In the genomic region with DNA sequence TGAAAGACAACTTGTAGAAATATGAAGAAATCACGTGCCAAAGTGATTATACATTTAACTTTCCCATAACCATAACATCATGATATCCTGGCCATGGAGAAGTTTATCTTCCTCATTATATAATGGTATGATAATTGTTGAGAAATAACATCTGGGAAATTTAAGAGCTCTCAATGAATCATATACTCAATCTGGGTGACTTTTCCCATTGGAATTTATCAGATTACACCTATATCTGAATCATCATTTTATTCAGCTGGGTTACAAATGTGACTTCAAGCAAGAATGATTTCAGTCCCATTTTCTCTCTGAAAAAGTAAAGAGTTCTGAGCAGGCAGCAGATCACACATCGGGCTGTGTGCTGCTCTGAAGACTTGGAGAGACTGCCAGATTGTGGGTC, we compare ENCODE assay signal across 14 cellular contexts.
DNase-seq lines count a peak whose midpoint lies in the region; ATAC-seq, FAIRE-seq and TF ChIP-seq lines count a peak whose summit lies in the region.
"Had no signal": no experiment of that assay in that cellular context is flagged by ENCODE, and none has a peak within 500 bp of the region (broad histone marks: within the 10 kb centered on the region; RNA-seq: fewer than 3 reads in every experiment).

No MANE protein-coding gene starts in this region.

- H3K9me3 ChIP-seq in endothelial cell of umbilical vein (replicated peaks; ENCODE audit: control insufficient read depth, insufficient read depth, low read length), result no peaks in the 10 kb centered on the region
- no peaks in the 10 kb centered on the region for H3K9me3 ChIP-seq in lower lobe of right lung
- H3K9me3 ChIP-seq: gastrocnemius medialis, upper lobe of left lung had no signal

- H3K27me3 ChIP-seq in BJ (ENCODE audit: control insufficient read depth, insufficient read depth, low read length) (no peaks in the 10 kb centered on the region), endothelial cell of umbilical vein (ENCODE audit: control insufficient read depth in 2 of 2, insufficient read depth in 2 of 2, low read length in 2 of 2) (no peaks in the 10 kb centered on the region), lower lobe of right lung (ENCODE audit: low read depth) (no peaks in the 10 kb centered on the region)
- H3K27me3 ChIP-seq: gastrocnemius medialis, upper lobe of left lung had no signal

- no peak for TF ChIP-seq CTCF in BJ (IDR thresholded peaks at IDR 0.05; ENCODE audit: insufficient read depth, low read depth, low read length)
- no peak for TF ChIP-seq CTCF in endothelial cell of umbilical vein (IDR thresholded peaks at IDR 0.05; ENCODE audit: extremely low read depth in 1 of 2, insufficient read depth in 1 of 2, low read depth in 1 of 2, low read length in 2 of 2)
- TF ChIP-seq CTCF in omental fat pad (IDR thresholded peaks at IDR 0.05), result no peak
- TF ChIP-seq CTCF in lower lobe of right lung (IDR thresholded peaks at IDR 0.05), result no peak

- no peaks in the 10 kb centered on the region for H4K20me1 ChIP-seq in endothelial cell of umbilical vein (replicated peaks; ENCODE audit: control insufficient read depth, extremely low read depth, insufficient read depth, low read length)

- FAIRE-seq in endothelial cell of umbilical vein (lab: Jason Lieb, UNC), result no peak
- FAIRE-seq: islet of Langerhans had no signal

- intact Hi-C loops in endothelial cell of umbilical vein (cut with micrococcal nuclease) (no loop called here), lower lobe of right lung (cut with DNase I) (no loop called here)

- H3K36me3 ChIP-seq in BJ (ENCODE audit: control insufficient read depth, insufficient read depth, low read length) (no peaks in the 10 kb centered on the region), endothelial cell of umbilical vein (ENCODE audit: control insufficient read depth in 2 of 2, extremely low read depth in 1 of 2, insufficient read depth in 2 of 2, low read length in 2 of 2) (no peaks in the 10 kb centered on the region), lower lobe of right lung (no peaks in the 10 kb centered on the region)
- H3K36me3 ChIP-seq: gastrocnemius medialis, upper lobe of left lung had no signal

- ATAC-seq in omental fat pad (ENCODE audit: low FRiP score), result peak; percentile 77
- ATAC-seq in lower lobe of right lung, result no peak
- ATAC-seq: gastrocnemius medialis, HCT116 had no signal

- no peak overlapping the region for H3K4me2 ChIP-seq in endothelial cell of umbilical vein (ENCODE audit: insufficient read depth, low read length)

- no peak for TF ChIP-seq POLR2A in endothelial cell of umbilical vein (IDR thresholded peaks at IDR 0.05; ENCODE audit: low read depth, low read length)

- H3K79me2 ChIP-seq in endothelial cell of umbilical vein (ENCODE audit: control insufficient read depth, insufficient read depth, low read length), result no peaks in the 10 kb centered on the region

- in situ Hi-C loops in G401 (cut with HindIII; ENCODE audit: low sequenced_read_pairs), result no loop called here

- H3K4me3 ChIP-seq in BJ (ENCODE audit: low read depth, low read length) (no peak overlapping the region), endothelial cell of umbilical vein (replicated peaks in 1 of 3; ENCODE audit: insufficient read depth in 1 of 3, low read depth in 1 of 3, low read length in 3 of 3) (no peak overlapping the region), lower lobe of right lung (no peak overlapping the region)
- H3K4me3 ChIP-seq: gastrocnemius medialis, upper lobe of left lung had no signal

- CTCF ChIA-PET in BJ (lab: Yijun Ruan, JAX), result interaction anchor here (0.6 kb wide), 1 partner anchor 13 kb away, joined by 3 read pairs; no protein-coding TSS in a partner anchor
- CTCF ChIA-PET in endothelial cell of umbilical vein (lab: Charles Lee), result interaction anchor here (1.1 to 2.6 kb wide), 2 partner anchors 22 to 46 kb away, joined by 3 to 11 read pairs; no protein-coding TSS in a partner anchor

- POLR2A ChIA-PET in BJ (lab: Charles Lee) (interaction anchor here (0.7 kb wide), 1 partner anchor 41 kb away, joined by 9 read pairs; no protein-coding TSS in a partner anchor), endothelial cell of umbilical vein (lab: Charles Lee) (no interaction called here)

- H3K27ac ChIP-seq in endothelial cell of umbilical vein (ENCODE audit: insufficient read depth, low read depth, low read length) (no peak overlapping the region), lower lobe of right lung (no peak overlapping the region)
- H3K27ac ChIP-seq: gastrocnemius medialis, upper lobe of left lung had no signal

- peak; percentile 81 for DNase-seq in BJ (ENCODE audit: low read depth)
- DNase-seq in NCI-H226, result peak; percentile 79
- DNase-seq in endothelial cell of umbilical vein (ENCODE audit: low read depth, low spot score), result no peak
- DNase-seq in omental fat pad (ENCODE audit: low spot score), result no peak
- DNase-seq in lower lobe of right lung, result no peak
- DNase-seq in activated T-cell treated with anti-CD3 and anti-CD28 coated beads for 4 hours, result no peak
- DNase-seq in NCI-H1930 (lab: John Stamatoyannopoulos, UW), result no peak
- DNase-seq in G401 (ENCODE audit: low spot score), result no peak
- DNase-seq: CD4-positive, alpha-beta memory T cell; gastrocnemius medialis; NCI-H2171; upper lobe of left lung had no signal

- no TSS peak for BruUV-seq in endothelial cell of umbilical vein (replicated peaks; lab: Mats Ljungman, UMichigan)

- H2AFZ ChIP-seq in endothelial cell of umbilical vein (ENCODE audit: low read depth, low read length), result no peak overlapping the region

- dilution Hi-C loops in endothelial cell of umbilical vein (cut with MboI; ENCODE audit: extremely low pct_ligation_motif_present, low sequenced_read_pairs), result no loop called here

- H3K9me1 ChIP-seq in endothelial cell of umbilical vein (replicated peaks; ENCODE audit: control insufficient read depth, extremely low read depth, insufficient read depth, low read length), result no peaks in the 10 kb centered on the region

- H3K4me1 ChIP-seq in endothelial cell of umbilical vein (ENCODE audit: control insufficient read depth, extremely low read depth, insufficient read depth, low read length) (no peaks in the 10 kb centered on the region), lower lobe of right lung (no peaks in the 10 kb centered on the region)
- H3K4me1 ChIP-seq: gastrocnemius medialis, upper lobe of left lung had no signal

- no peak overlapping the region for H3K9ac ChIP-seq in endothelial cell of umbilical vein (replicated peaks; ENCODE audit: extremely low read depth, insufficient read depth, low read length)

TF ChIP-seq in endothelial cell of umbilical vein, 7 proteins besides CTCF, POLR2A, EP300 and RAD21:
- TF ChIP-seq FOS (IDR thresholded peaks at IDR 0.05; ENCODE audit: borderline replicate concordance, insufficient read depth, low read length) (peak; percentile 23), MYC (IDR thresholded peaks at IDR 0.05; ENCODE audit: low read depth, low read length) (no peak)

Comparison
In these comparisons a context has a peak if more than half of its experiments do, and no peak if none do; other contexts are left out.
1. DNase-seq: peak in BJ (single experiment) and NCI-H226 (single experiment); none in endothelial cell of umbilical vein (single experiment), omental fat pad (single experiment), lower lobe of right lung (single experiment), activated T-cell treated with anti-CD3 and anti-CD28 coated beads for 4 hours (single experiment), NCI-H1930 (0 of 2) and G401 (single experiment).